ENCODE assay signal across 8 cellular contexts in genomic region chr7:142632291-142633134, GRCh38.
DNase-seq lines count a peak whose midpoint lies in the region; ATAC-seq and TF ChIP-seq lines count a peak whose summit lies in the region.

No MANE protein-coding gene starts in this region.

- H3K4me3 ChIP-seq in WI38 (ENCODE audit: low read depth, low read length) (no peak overlapping the region), cardiac fibroblast (replicated peaks in 1 of 2; ENCODE audit: low read depth in 2 of 2, low read length in 2 of 2) (no peak overlapping the region)

- ATAC-seq in GM18519 (IDR thresholded peaks at IDR 0.05; ENCODE audit: low FRiP score, unreplicated experiment) (peak; percentile 90), HG03025 (IDR thresholded peaks at IDR 0.05; ENCODE audit: low FRiP score, unreplicated experiment) (peak; percentile 82)

- TF ChIP-seq CTCF in WI38 (IDR thresholded peaks at IDR 0.05; ENCODE audit: low read depth, low read length): peak; percentile 80
- TF ChIP-seq CTCF in cardiac fibroblast (IDR thresholded peaks at IDR 0.05; ENCODE audit: low read depth, low read length): peak; percentile 71

- DNase-seq in AG20443 (ENCODE audit: low spot score): peak; percentile 87
- DNase-seq in NCI-H2081 treated with DMSO at 0.1 percent for 48 hours (lab: John Stamatoyannopoulos, UW): peak; percentile 51
- DNase-seq in cardiac fibroblast (ENCODE audit: low read depth in 2 of 2): peak; percentile 71 to 78
- peak; percentile 71 for DNase-seq in kidney glomerular epithelial cell (lab: John Stamatoyannopoulos, UW)
- peak; percentile 59 for DNase-seq in stimulated activated CD4-positive, alpha-beta T cell treated with anti-CD3 and anti-CD28 coated beads, Interleukin-4, amount 100 ng/mL, for 24 hours
